In the genomic region with DNA sequence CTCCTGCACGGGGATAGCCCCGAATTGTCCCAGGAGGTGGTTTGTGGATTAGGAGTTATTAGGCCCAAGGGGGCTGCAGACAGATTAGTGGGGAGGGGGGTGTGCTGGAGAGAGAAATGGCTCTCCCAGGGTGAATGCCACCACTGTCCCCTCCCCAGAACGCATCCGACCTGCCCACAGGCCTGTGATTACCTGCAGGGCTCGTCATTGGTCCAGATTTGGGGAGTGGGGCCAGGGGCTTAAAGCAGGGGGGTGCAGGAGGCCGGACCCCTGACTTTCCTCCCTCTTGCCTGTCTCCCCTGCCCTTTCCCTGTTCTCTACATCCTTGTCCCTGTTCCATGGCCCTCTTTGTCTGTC, we compare ENCODE assay signal across 15 cellular contexts. TPM values are rescaled to one million over a fixed set of nuclear protein-coding genes. Genes with fewer than 3 reads are reported as not detected.
A peak's percentile ranks its signal among the peaks of the same experiment; 100 is the strongest.
DNase-seq lines count a peak whose midpoint lies in the region; ATAC-seq and TF ChIP-seq lines count a peak whose summit lies in the region.
"Had no signal": no experiment of that assay in that cellular context is flagged by ENCODE, and none has a peak within 500 bp of the region (broad histone marks: within the 10 kb centered on the region; RNA-seq: fewer than 3 reads in every experiment).

No MANE protein-coding gene starts in this region.

- in situ Hi-C loops in brain microvascular endothelial cell (cut with HindIII; ENCODE audit: low pct_ligation_motif_present, low sequenced_read_pairs): no loop called here

- TF ChIP-seq CTCF in CD14-positive monocyte (IDR thresholded peaks at IDR 0.05) (peak; percentile 13), chondrocyte (IDR thresholded peaks at IDR 0.05) (peak; percentile 56), brain microvascular endothelial cell (IDR thresholded peaks at IDR 0.05; ENCODE audit: low read depth, low read length, missing control alignments) (no peak)

- H3K36me3 ChIP-seq in HUES48 (ENCODE audit: control insufficient read depth, insufficient read depth, low read length) (no peaks in the 10 kb centered on the region), brain microvascular endothelial cell (replicated peaks) (no peaks in the 10 kb centered on the region)
- H3K36me3 ChIP-seq: Peyer's patch had no signal

- H3K9me3 ChIP-seq in HUES48 (ENCODE audit: control insufficient read depth, insufficient read depth, low read length): no peaks in the 10 kb centered on the region

- H3K27me3 ChIP-seq in HUES48 (ENCODE audit: control insufficient read depth, insufficient read depth, low read length) (peaks cover 10% of the 10 kb centered on the region), brain microvascular endothelial cell (replicated peaks) (peaks cover 15% of the 10 kb centered on the region)
- H3K27me3 ChIP-seq: Peyer's patch had no signal

- H3K4me1 Mint-ChIP-seq in CD14-positive monocyte (peaks cover 23% of the 10 kb centered on the region), chondrocyte (ENCODE audit: low read depth) (peaks cover 9% of the 10 kb centered on the region), naive B cell (peaks cover 16 to 28% (median 19%) of the 10 kb centered on the region in 3 donors)

- DNase-seq in CD14-positive monocyte (ENCODE audit: low spot score): no peak
- no peak for DNase-seq in chondrocyte (ENCODE audit: low spot score)
- DNase-seq in naive B cell: no peak
- no peak for DNase-seq in brain microvascular endothelial cell
- DNase-seq in DMS53 (lab: John Stamatoyannopoulos, UW): no peak
- DNase-seq in NCI-H2196 treated with DMSO at 0.1 percent for 48 hours (lab: John Stamatoyannopoulos, UW; ENCODE audit: unreplicated experiment): no peak
- DNase-seq: GF-D8 had no signal

- H3K9me3 Mint-ChIP-seq in CD14-positive monocyte: peaks cover 0 to 22% (median 13%) of the 10 kb centered on the region in 7 donors
- no peaks in the 10 kb centered on the region for H3K9me3 Mint-ChIP-seq in chondrocyte (ENCODE audit: low read depth)
- H3K9me3 Mint-ChIP-seq in naive B cell: no peaks in the 10 kb centered on the region
- H3K9me3 Mint-ChIP-seq: activated naive CD8-positive, alpha-beta T cell treated with anti-CD3 and anti-CD28 coated beads, Interleukin-2, amount 50 U/mL, for 24 hours; stimulated activated naive CD8-positive, alpha-beta T cell treated with anti-CD3 and anti-CD28 coated beads, Interleukin-15, Interleukin-2, amounts not matched to agents 100 ng/mL and 50 ng/mL, for 24 hours had no signal

- peak overlapping the region; percentile 60; the same call in 1 of the 2 replicates for H3K4me3 ChIP-seq in HUES48 (ENCODE audit: low read depth, low read length)
- no peak overlapping the region for H3K4me3 ChIP-seq in brain microvascular endothelial cell (ENCODE audit: low read depth, low read length)

- H3K27ac ChIP-seq in HUES48 (ENCODE audit: low read depth, low read length): no peak overlapping the region
- no peak overlapping the region for H3K27ac ChIP-seq in brain microvascular endothelial cell

- peaks cover 3% of the 10 kb centered on the region; the same call in 1 of the 2 replicates for H3K4me1 ChIP-seq in HUES48 (ENCODE audit: control insufficient read depth, insufficient read depth, low read length)

- H3K36me3 Mint-ChIP-seq in CD14-positive monocyte (peaks cover 0 to 6% of the 10 kb centered on the region in 2 donors), chondrocyte (ENCODE audit: low read depth) (no peaks in the 10 kb centered on the region), naive B cell (no peaks in the 10 kb centered on the region)

- intact Hi-C loops in CD14-positive monocyte (cut with micrococcal nuclease): loop anchor here in 1 of 2 donors (5.0 to 10.0 kb wide), 2 partner anchors 86 to 219 kb away; no protein-coding TSS in a partner anchor

- no peak for ATAC-seq in naive B cell (ENCODE audit: low read depth in 2 of 2)
- ATAC-seq in HG03571 (IDR thresholded peaks at IDR 0.05; ENCODE audit: unreplicated experiment): no peak
- ATAC-seq: activated naive CD8-positive, alpha-beta T cell treated with anti-CD3 and anti-CD28 coated beads, Interleukin-2, amount 50 U/mL, for 24 hours had no signal

- H3K4me3 Mint-ChIP-seq in CD14-positive monocyte (peak overlapping the region in 1 of 2 donors; percentile 21), chondrocyte (ENCODE audit: unreplicated experiment) (no peak overlapping the region), naive B cell (peak overlapping the region; percentile 32 to 83 (median 56))

- H3K27me3 Mint-ChIP-seq in CD14-positive monocyte (ENCODE audit: low read depth in 3 of 3): peaks cover 50 to 64% (median 61%) of the 10 kb centered on the region in 3 donors
- H3K27me3 Mint-ChIP-seq in chondrocyte (ENCODE audit: low read depth): peaks cover 9% of the 10 kb centered on the region
- H3K27me3 Mint-ChIP-seq in naive B cell: peaks cover 0 to 33% (median 15%) of the 10 kb centered on the region in 3 donors

- H3K9ac ChIP-seq in HUES48 (ENCODE audit: low read depth, low read length): no peak overlapping the region

- no peak overlapping the region for H3K27ac Mint-ChIP-seq in CD14-positive monocyte
- no peak overlapping the region for H3K27ac Mint-ChIP-seq in chondrocyte (ENCODE audit: unreplicated experiment)
- peak overlapping the region in 3 of 6 donors; percentile 49 to 80 (median 54) for H3K27ac Mint-ChIP-seq in naive B cell
- H3K27ac Mint-ChIP-seq: activated naive CD8-positive, alpha-beta T cell treated with anti-CD3 and anti-CD28 coated beads, Interleukin-2, amount 50 U/mL, for 24 hours; stimulated activated naive CD8-positive, alpha-beta T cell treated with anti-CD3 and anti-CD28 coated beads, Interleukin-15, Interleukin-2, amounts not matched to agents 100 ng/mL and 50 ng/mL, for 24 hours had no signal

RNA-seq across cellular contexts. Expression of a gene that starts 1.2 kb away (rescaled TPM):
- polyA plus RNA-seq in CD14-positive monocyte: not detected
- total RNA-seq in chondrocyte: 0.54 to 0.77 TPM in 2 of 3 replicates, not detected in the other
- under 1 TPM in 2 of 6 donors, not detected in 4; 0.28 to 0.29 TPM for polyA plus RNA-seq in naive B cell (ENCODE audit: low read depth in 6 of 6)

RNA-seq across cellular contexts. Expression of a gene that starts 15.1 kb away (rescaled TPM):
- polyA plus RNA-seq in CD14-positive monocyte: 10 to 100 TPM; 17.4 to 23.4 TPM
- total RNA-seq in chondrocyte: 14.8 to 19.4 TPM (median 18.4 TPM) in 3 replicates
- 10 to 100 TPM; 27.1 to 45.2 (median 35.5) TPM for polyA plus RNA-seq in naive B cell (ENCODE audit: low read depth in 6 of 6)

RNA-seq across cellular contexts. Expression of a gene that starts 21.6 kb away (rescaled TPM):
- polyA plus RNA-seq in CD14-positive monocyte: under 1 TPM in 1 of 2 donors, not detected in 1; 0.15 TPM
- 1.2 to 1.4 TPM (median 1.3 TPM) in 3 replicates for total RNA-seq in chondrocyte
- polyA plus RNA-seq in naive B cell (ENCODE audit: low read depth in 6 of 6): under 1 TPM in 3 of 6 donors, not detected in 3; 0.25 to 0.28 (median 0.25) TPM

RNA-seq across cellular contexts. Expression of a gene that starts 33.4 kb away (rescaled TPM):
- not detected for polyA plus RNA-seq in CD14-positive monocyte
- not detected in 3 replicates for total RNA-seq in chondrocyte
- polyA plus RNA-seq in naive B cell (ENCODE audit: low read depth in 6 of 6): not detected
- total RNA-seq: H7, mononuclear cell, right cardiac atrium had no signal
- polyA plus RNA-seq: right cardiac atrium had no signal

RNA-seq across cellular contexts. Expression of a gene that starts 45.1 kb away (rescaled TPM):
- not detected for polyA plus RNA-seq in CD14-positive monocyte
- total RNA-seq in chondrocyte: not detected in 3 replicates
- not detected for polyA plus RNA-seq in naive B cell (ENCODE audit: low read depth in 6 of 6)
- total RNA-seq: H7, right cardiac atrium had no signal
- polyA plus RNA-seq: right cardiac atrium had no signal
